Comparison of ENCODE assay signal across 16 cellular contexts in genomic region chr11:102422817-102423725, GRCh38. TPM values are rescaled to one million over a fixed set of nuclear protein-coding genes. Genes with fewer than 3 reads are reported as not detected.
DNase-seq lines count a peak whose midpoint lies in the region; FAIRE-seq and TF ChIP-seq lines count a peak whose summit lies in the region.
"Had no signal": no experiment of that assay in that cellular context is flagged by ENCODE, and none has a peak within 500 bp of the region (broad histone marks: within the 10 kb centered on the region; RNA-seq: fewer than 3 reads in every experiment).

No MANE protein-coding gene starts in this region.

- CTCF ChIA-PET in activated CD4-positive, alpha-beta memory T cell treated with anti-CD3 and anti-CD28 coated beads for 36 hours (lab: Charles Lee): interaction anchor here (0.8 to 2.6 kb wide), 7 partner anchors 29 to 135 kb away, joined by 3 to 7 read pairs (median 3); no protein-coding TSS in a partner anchor

- peak overlapping the region; percentile 60 for H3K27ac Mint-ChIP-seq in activated CD4-positive, alpha-beta memory T cell treated with anti-CD3 and anti-CD28 coated beads for 36 hours

- no peaks in the 10 kb centered on the region for H3K27me3 ChIP-seq in layer of hippocampus (ENCODE audit: control insufficient read depth, insufficient read depth, low read length)
- no peaks in the 10 kb centered on the region for H3K27me3 ChIP-seq in osteoblast (ENCODE audit: insufficient read depth, low read length)
- H3K27me3 ChIP-seq: foreskin keratinocyte, upper lobe of left lung had no signal

- no peaks in the 10 kb centered on the region for H3K27me3 Mint-ChIP-seq in activated CD4-positive, alpha-beta memory T cell treated with anti-CD3 and anti-CD28 coated beads for 36 hours

- H3K4me3 Mint-ChIP-seq in activated CD4-positive, alpha-beta memory T cell treated with anti-CD3 and anti-CD28 coated beads for 36 hours: no peak overlapping the region
- H3K4me3 Mint-ChIP-seq: H9 had no signal

- H3K4me1 ChIP-seq in osteoblast (ENCODE audit: insufficient read depth, low read length): no peaks in the 10 kb centered on the region

- POLR2A ChIA-PET in activated CD4-positive, alpha-beta memory T cell treated with anti-CD3 and anti-CD28 coated beads for 36 hours (lab: Charles Lee): interaction anchor here (1.1 kb wide), 1 partner anchor 63 kb away, joined by 4 read pairs; no protein-coding TSS in a partner anchor

- no peaks in the 10 kb centered on the region for H3K79me2 ChIP-seq in osteoblast (ENCODE audit: insufficient read depth, low read length)

- intact Hi-C loops in activated CD4-positive, alpha-beta memory T cell treated with anti-CD3 and anti-CD28 coated beads for 36 hours (cut with micrococcal nuclease): no loop called here

- peaks cover 84% of the 10 kb centered on the region for H3K4me1 Mint-ChIP-seq in activated CD4-positive, alpha-beta memory T cell treated with anti-CD3 and anti-CD28 coated beads for 36 hours (ENCODE audit: low read depth)

- H3K4me2 ChIP-seq in osteoblast (ENCODE audit: insufficient read depth, low read length): no peak overlapping the region
- H3K4me2 ChIP-seq: SK-N-SH had no signal

- peak; percentile 58 for FAIRE-seq in D721Med (lab: Jason Lieb, UNC)
- FAIRE-seq: GM19239 had no signal

- TF ChIP-seq CTCF in D721Med (IDR thresholded peaks at IDR 0.05; ENCODE audit: insufficient read depth, missing control alignments): no peak
- no peak for TF ChIP-seq CTCF in osteoblast (IDR thresholded peaks at IDR 0.05; ENCODE audit: extremely low read depth, low read depth, low read length)

- peaks cover 29% of the 10 kb centered on the region for H3K36me3 Mint-ChIP-seq in activated CD4-positive, alpha-beta memory T cell treated with anti-CD3 and anti-CD28 coated beads for 36 hours

- H3K36me3 ChIP-seq in osteoblast (ENCODE audit: insufficient read depth, low read length): no peaks in the 10 kb centered on the region
- H3K36me3 ChIP-seq: left ventricle myocardium inferior, upper lobe of left lung had no signal

- H3K4me3 ChIP-seq in osteoblast (ENCODE audit: insufficient read depth, low read length): no peak overlapping the region
- H3K4me3 ChIP-seq: left ventricle myocardium inferior, upper lobe of left lung had no signal

- peaks cover 2% of the 10 kb centered on the region for H4K20me1 ChIP-seq in osteoblast (ENCODE audit: insufficient read depth, low read length)

- peaks cover 7% of the 10 kb centered on the region for H3K9me3 Mint-ChIP-seq in activated CD4-positive, alpha-beta memory T cell treated with anti-CD3 and anti-CD28 coated beads for 36 hours

- DNase-seq in Ammon's horn (ENCODE audit: low spot score) (peak; percentile 53), D721Med (ENCODE audit: insufficient read length, low spot score) (no peak), NK-92 (lab: John Stamatoyannopoulos, UW; ENCODE audit: unreplicated experiment) (no peak), kidney glomerular epithelial cell (lab: John Stamatoyannopoulos, UW) (no peak), DMS 273 (lab: John Stamatoyannopoulos, UW; ENCODE audit: unreplicated experiment) (no peak), osteoblast (ENCODE audit: insufficient read length, low spot score, missing footprints) (no peak)
- DNase-seq in activated CD4-positive, alpha-beta memory T cell treated with anti-CD3 and anti-CD28 coated beads for 36 hours: no peak
- DNase-seq: foreskin keratinocyte, H9, left ventricle myocardium inferior, NCI-H226, posterior cingulate gyrus, SK-N-SH, upper lobe of left lung had no signal

- H3K27ac ChIP-seq in layer of hippocampus (ENCODE audit: low read depth, low read length) (peak overlapping the region; percentile 73), osteoblast (ENCODE audit: low read depth, low read length) (no peak overlapping the region)
- H3K27ac ChIP-seq: foreskin keratinocyte, left ventricle myocardium inferior, upper lobe of left lung had no signal

- no peak overlapping the region for H2AFZ ChIP-seq in osteoblast (ENCODE audit: low read length)

- no peaks in the 10 kb centered on the region for H3K9me3 ChIP-seq in osteoblast (ENCODE audit: low read depth, low read length)
- H3K9me3 ChIP-seq: SK-N-SH, upper lobe of left lung had no signal

RNA-seq across cellular contexts. Expression of gene TMEM123, which starts 29.5 kb away (rescaled TPM):
- 100 to 1,000 TPM; 175 to 180 TPM for total RNA-seq in activated CD4-positive, alpha-beta memory T cell treated with anti-CD3 and anti-CD28 coated beads for 36 hours
- 89.3 and 91.9 TPM in 2 replicates for total RNA-seq in osteoblast
